ENCODE assay signal across 20 cellular contexts in the genomic region with DNA sequence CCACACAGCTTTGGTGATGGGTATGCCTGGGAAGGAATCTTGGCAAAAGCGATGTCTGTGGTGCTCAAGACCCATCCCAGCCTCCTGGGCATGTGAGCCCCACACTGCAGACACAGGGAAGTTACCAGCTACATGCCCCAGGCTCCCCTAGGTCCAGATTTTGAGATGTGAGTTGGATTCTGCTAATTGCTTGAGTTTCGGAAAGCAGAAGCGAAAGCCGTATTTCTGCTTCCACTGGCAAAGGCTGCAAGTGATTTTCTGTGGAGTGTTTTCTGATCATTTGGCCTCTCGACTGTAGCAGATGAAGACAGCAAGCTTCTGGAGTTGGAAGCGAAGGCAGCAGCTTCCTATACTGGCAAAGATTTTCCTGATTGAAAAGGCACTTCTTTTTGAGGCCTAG. TPM values are rescaled to one million over a fixed set of nuclear protein-coding genes. Genes with fewer than 3 reads are reported as not detected.
DNase-seq lines count a peak whose midpoint lies in the region; ATAC-seq and TF ChIP-seq lines count a peak whose summit lies in the region.
"Had no signal": no experiment of that assay in that cellular context is flagged by ENCODE, and none has a peak within 500 bp of the region (broad histone marks: within the 10 kb centered on the region; RNA-seq: fewer than 3 reads in every experiment).

No MANE protein-coding gene starts in this region.

- H3K9me3 Mint-ChIP-seq in GM23338 = peaks cover 3% of the 10 kb centered on the region
- H3K9me3 Mint-ChIP-seq: activated CD4-positive, alpha-beta memory T cell treated with anti-CD3 and anti-CD28 coated beads for 36 hours had no signal

- no peak for TF ChIP-seq CTCF in GM23338 (conservative IDR thresholded peaks at IDR 0.05; ENCODE audit: low read depth in 2 of 2)
- TF ChIP-seq CTCF in OCI-LY1 (IDR thresholded peaks at IDR 0.05; ENCODE audit: low read length) = no peak

- H3K9me3 ChIP-seq in OCI-LY1 (ENCODE audit: low read length) = no peaks in the 10 kb centered on the region
- H3K9me3 ChIP-seq: breast epithelium, heart right ventricle, left ventricle myocardium inferior, tibial nerve had no signal

- no peaks in the 10 kb centered on the region for H3K27me3 ChIP-seq in GM23338 (ENCODE audit: insufficient read depth)
- H3K27me3 ChIP-seq in OCI-LY1 (ENCODE audit: insufficient read depth, low read length) = no peaks in the 10 kb centered on the region
- H3K27me3 ChIP-seq: BLaER1 treated with 17β-estradiol and CSF1 and Interleukin-3, amounts not matched to agents 10 nM and 100 nM; breast epithelium; heart right ventricle; MG63; tibial nerve had no signal

- no peaks in the 10 kb centered on the region for H4K20me1 ChIP-seq in GM23338 (replicated peaks; ENCODE audit: insufficient read depth)
- no peaks in the 10 kb centered on the region for H4K20me1 ChIP-seq in OCI-LY1 (ENCODE audit: insufficient read depth, low read length)
- H4K20me1 ChIP-seq: BLaER1 treated with 17β-estradiol and CSF1 and Interleukin-3, amounts not matched to agents 10 nM and 100 nM had no signal

- DNase-seq in GM23338 (ENCODE audit: low spot score) = no peak
- DNase-seq in inferior parietal cortex (ENCODE audit: extremely low spot score) = peak; percentile 11
- no peak for DNase-seq in NCI-H2107 (lab: John Stamatoyannopoulos, UW)
- no peak for DNase-seq in cerebellar nuclear complex (lab: John Stamatoyannopoulos, UW)
- DNase-seq: activated CD4-positive, alpha-beta memory T cell treated with anti-CD3 and anti-CD28 coated beads for 36 hours; activated CD4-positive, CD25-positive, alpha-beta regulatory T cell; activated gamma-delta T cell treated with Interleukin-2 at 50 U/mL for 16 hours; heart right ventricle; left ventricle myocardium inferior; MG63; NCI-H1694; NCI-H2227 treated with DMSO at 0.1 percent for 48 hours; small intestine; stimulated activated naive CD4-positive, alpha-beta T cell treated with Interleukin-2 at 50 U/mL for 16 hours had no signal

- no peaks in the 10 kb centered on the region for H3K9me2 ChIP-seq in GM23338 (ENCODE audit: insufficient read depth)
- H3K9me2 ChIP-seq in OCI-LY1 (ENCODE audit: low read depth, low read length) = no peaks in the 10 kb centered on the region

- H3K4me1 ChIP-seq in GM23338 (ENCODE audit: insufficient read depth) (no peaks in the 10 kb centered on the region), OCI-LY1 (ENCODE audit: insufficient read depth, low read length, severe bottlenecking) (peaks cover 43% of the 10 kb centered on the region)
- H3K4me1 ChIP-seq: breast epithelium, heart right ventricle, left ventricle myocardium inferior, tibial nerve had no signal

- H3K27ac ChIP-seq in GM23338 (ENCODE audit: low read depth) = peak overlapping the region; percentile 32; the same call in 1 of the 2 replicates
- peak overlapping the region; percentile 27 for H3K27ac ChIP-seq in OCI-LY1 (ENCODE audit: low read depth, low read length, poor library complexity, severe bottlenecking)
- H3K27ac ChIP-seq: BLaER1 treated with 17β-estradiol and CSF1 and Interleukin-3, amounts not matched to agents 10 nM and 100 nM; breast epithelium; heart right ventricle; HL-60; left ventricle myocardium inferior had no signal

- H3K79me2 ChIP-seq in GM23338 (replicated peaks; ENCODE audit: insufficient read depth) (no peaks in the 10 kb centered on the region), OCI-LY1 (ENCODE audit: insufficient read depth, low read length) (no peaks in the 10 kb centered on the region)

- no peak overlapping the region for H3K4me3 Mint-ChIP-seq in GM23338
- H3K4me3 Mint-ChIP-seq: activated CD4-positive, alpha-beta memory T cell treated with anti-CD3 and anti-CD28 coated beads for 36 hours had no signal

- H3K4me2 ChIP-seq in GM23338 (no peak overlapping the region), OCI-LY1 (ENCODE audit: low read length) (peak overlapping the region; percentile 22)

- no peak overlapping the region for H3K27ac Mint-ChIP-seq in GM23338
- H3K27ac Mint-ChIP-seq: activated CD4-positive, alpha-beta memory T cell treated with anti-CD3 and anti-CD28 coated beads for 36 hours had no signal

- H3K36me3 Mint-ChIP-seq in GM23338 (ENCODE audit: low read depth) = peaks cover 26% of the 10 kb centered on the region
- H3K36me3 Mint-ChIP-seq: activated CD4-positive, alpha-beta memory T cell treated with anti-CD3 and anti-CD28 coated beads for 36 hours had no signal

- no peaks in the 10 kb centered on the region for H3K4me1 Mint-ChIP-seq in GM23338

- no peak overlapping the region for H3K9ac ChIP-seq in OCI-LY1 (ENCODE audit: low read length)
- H3K9ac ChIP-seq: BLaER1 treated with 17β-estradiol and CSF1 and Interleukin-3, amounts not matched to agents 10 nM and 100 nM had no signal

- no peaks in the 10 kb centered on the region for H3F3A ChIP-seq in GM23338 (replicated peaks; ENCODE audit: low read depth)
- no peaks in the 10 kb centered on the region for H3F3A ChIP-seq in OCI-LY1 (ENCODE audit: insufficient read depth, low read length)

- ATAC-seq in GM23338 (no peak), HG03469 (IDR thresholded peaks at IDR 0.05; ENCODE audit: unreplicated experiment) (no peak)
- ATAC-seq: heart right ventricle had no signal

- H2AFZ ChIP-seq in GM23338 = no peak overlapping the region
- H2AFZ ChIP-seq in OCI-LY1 (ENCODE audit: low read length) = no peak overlapping the region

- no peaks in the 10 kb centered on the region for H3K36me3 ChIP-seq in GM23338 (ENCODE audit: insufficient read depth)
- no peaks in the 10 kb centered on the region for H3K36me3 ChIP-seq in OCI-LY1 (ENCODE audit: insufficient read depth, low read length)
- H3K36me3 ChIP-seq: breast epithelium had no signal

- peaks cover 1% of the 10 kb centered on the region for H3K27me3 Mint-ChIP-seq in GM23338 (ENCODE audit: insufficient read depth, low read depth, poor library complexity)
- H3K27me3 Mint-ChIP-seq: activated CD4-positive, alpha-beta memory T cell treated with anti-CD3 and anti-CD28 coated beads for 36 hours had no signal

- no peak overlapping the region for H3K4me3 ChIP-seq in GM23338
- no peak overlapping the region for H3K4me3 ChIP-seq in OCI-LY1 (ENCODE audit: low read depth, low read length, poor library complexity, severe bottlenecking)
- H3K4me3 ChIP-seq: BLaER1 treated with 17β-estradiol and CSF1 and Interleukin-3, amounts not matched to agents 10 nM and 100 nM; breast epithelium; heart right ventricle; left ventricle myocardium inferior; MG63; tibial nerve had no signal

TF ChIP-seq in GM23338, 12 proteins besides CTCF, POLR2A, EP300 and RAD21 (continues in another document):
- TF ChIP-seq STAT1 (IDR thresholded peaks at IDR 0.05; ENCODE audit: unreplicated experiment) (no peak), EZH2 (IDR thresholded peaks at IDR 0.05; ENCODE audit: low read depth, unreplicated experiment) (no peak), NANOG (IDR thresholded peaks at IDR 0.05; ENCODE audit: borderline replicate concordance) (no peak), EZH2phosphoT487 (IDR thresholded peaks at IDR 0.05; ENCODE audit: unreplicated experiment) (no peak), POLR2AphosphoS5 (IDR thresholded peaks at IDR 0.05; ENCODE audit: low read depth) (no peak), ZNF331 (CRISPR knock-in tag; IDR thresholded peaks at IDR 0.05; ENCODE audit: low read depth) (no peak), CREB1 (CRISPR knock-in tag; IDR thresholded peaks at IDR 0.05; ENCODE audit: low read depth) (no peak)
- TF ChIP-seq, protein P1, sequence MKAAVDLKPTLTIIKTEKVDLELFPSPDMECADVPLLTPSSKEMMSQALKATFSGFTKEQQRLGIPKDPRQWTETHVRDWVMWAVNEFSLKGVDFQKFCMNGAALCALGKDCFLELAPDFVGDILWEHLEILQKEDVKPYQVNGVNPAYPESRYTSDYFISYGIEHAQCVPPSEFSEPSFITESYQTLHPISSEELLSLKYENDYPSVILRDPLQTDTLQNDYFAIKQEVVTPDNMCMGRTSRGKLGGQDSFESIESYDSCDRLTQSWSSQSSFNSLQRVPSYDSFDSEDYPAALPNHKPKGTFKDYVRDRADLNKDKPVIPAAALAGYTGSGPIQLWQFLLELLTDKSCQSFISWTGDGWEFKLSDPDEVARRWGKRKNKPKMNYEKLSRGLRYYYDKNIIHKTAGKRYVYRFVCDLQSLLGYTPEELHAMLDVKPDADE (IDR thresholded peaks at IDR 0.05) = no peak
- TF ChIP-seq, protein P2, sequence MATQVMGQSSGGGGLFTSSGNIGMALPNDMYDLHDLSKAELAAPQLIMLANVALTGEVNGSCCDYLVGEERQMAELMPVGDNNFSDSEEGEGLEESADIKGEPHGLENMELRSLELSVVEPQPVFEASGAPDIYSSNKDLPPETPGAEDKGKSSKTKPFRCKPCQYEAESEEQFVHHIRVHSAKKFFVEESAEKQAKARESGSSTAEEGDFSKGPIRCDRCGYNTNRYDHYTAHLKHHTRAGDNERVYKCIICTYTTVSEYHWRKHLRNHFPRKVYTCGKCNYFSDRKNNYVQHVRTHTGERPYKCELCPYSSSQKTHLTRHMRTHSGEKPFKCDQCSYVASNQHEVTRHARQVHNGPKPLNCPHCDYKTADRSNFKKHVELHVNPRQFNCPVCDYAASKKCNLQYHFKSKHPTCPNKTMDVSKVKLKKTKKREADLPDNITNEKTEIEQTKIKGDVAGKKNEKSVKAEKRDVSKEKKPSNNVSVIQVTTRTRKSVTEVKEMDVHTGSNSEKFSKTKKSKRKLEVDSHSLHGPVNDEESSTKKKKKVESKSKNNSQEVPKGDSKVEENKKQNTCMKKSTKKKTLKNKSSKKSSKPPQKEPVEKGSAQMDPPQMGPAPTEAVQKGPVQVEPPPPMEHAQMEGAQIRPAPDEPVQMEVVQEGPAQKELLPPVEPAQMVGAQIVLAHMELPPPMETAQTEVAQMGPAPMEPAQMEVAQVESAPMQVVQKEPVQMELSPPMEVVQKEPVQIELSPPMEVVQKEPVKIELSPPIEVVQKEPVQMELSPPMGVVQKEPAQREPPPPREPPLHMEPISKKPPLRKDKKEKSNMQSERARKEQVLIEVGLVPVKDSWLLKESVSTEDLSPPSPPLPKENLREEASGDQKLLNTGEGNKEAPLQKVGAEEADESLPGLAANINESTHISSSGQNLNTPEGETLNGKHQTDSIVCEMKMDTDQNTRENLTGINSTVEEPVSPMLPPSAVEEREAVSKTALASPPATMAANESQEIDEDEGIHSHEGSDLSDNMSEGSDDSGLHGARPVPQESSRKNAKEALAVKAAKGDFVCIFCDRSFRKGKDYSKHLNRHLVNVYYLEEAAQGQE (IDR thresholded peaks at IDR 0.05; ENCODE audit: unreplicated experiment) = no peak

RNA-seq across cellular contexts. Expression of a gene that starts 29.7 kb away (rescaled TPM):
- 16.1 and 20.2 TPM in 2 replicates for total RNA-seq in GM23338 (2014; rRNA removed; shearing (Covaris generic))
- 6.4 and 7.5 TPM in 2 replicates for polyA plus RNA-seq in GM23338 (2016; fragmentation: Nextera tagmentation; extraction: Ambion mirVana)

RNA-seq across cellular contexts. Expression of a gene that starts 30.0 kb away (rescaled TPM):
- total RNA-seq in GM23338 (2014; rRNA removed; shearing (Covaris generic)) = 84.0 and 90.8 TPM in 2 replicates
- 62.5 and 68.0 TPM in 2 replicates for polyA plus RNA-seq in GM23338 (2016; fragmentation: Nextera tagmentation; extraction: Ambion mirVana)

RNA-seq across cellular contexts. Expression of a gene that starts 46.8 kb away (rescaled TPM):
- total RNA-seq in GM23338 (2014; rRNA removed; shearing (Covaris generic)) = 454 and 505 TPM in 2 replicates
- 235 and 269 TPM in 2 replicates for polyA plus RNA-seq in GM23338 (2016; fragmentation: Nextera tagmentation; extraction: Ambion mirVana)
